Comparison of ENCODE assay signal across 11 cellular contexts in the genomic region with DNA sequence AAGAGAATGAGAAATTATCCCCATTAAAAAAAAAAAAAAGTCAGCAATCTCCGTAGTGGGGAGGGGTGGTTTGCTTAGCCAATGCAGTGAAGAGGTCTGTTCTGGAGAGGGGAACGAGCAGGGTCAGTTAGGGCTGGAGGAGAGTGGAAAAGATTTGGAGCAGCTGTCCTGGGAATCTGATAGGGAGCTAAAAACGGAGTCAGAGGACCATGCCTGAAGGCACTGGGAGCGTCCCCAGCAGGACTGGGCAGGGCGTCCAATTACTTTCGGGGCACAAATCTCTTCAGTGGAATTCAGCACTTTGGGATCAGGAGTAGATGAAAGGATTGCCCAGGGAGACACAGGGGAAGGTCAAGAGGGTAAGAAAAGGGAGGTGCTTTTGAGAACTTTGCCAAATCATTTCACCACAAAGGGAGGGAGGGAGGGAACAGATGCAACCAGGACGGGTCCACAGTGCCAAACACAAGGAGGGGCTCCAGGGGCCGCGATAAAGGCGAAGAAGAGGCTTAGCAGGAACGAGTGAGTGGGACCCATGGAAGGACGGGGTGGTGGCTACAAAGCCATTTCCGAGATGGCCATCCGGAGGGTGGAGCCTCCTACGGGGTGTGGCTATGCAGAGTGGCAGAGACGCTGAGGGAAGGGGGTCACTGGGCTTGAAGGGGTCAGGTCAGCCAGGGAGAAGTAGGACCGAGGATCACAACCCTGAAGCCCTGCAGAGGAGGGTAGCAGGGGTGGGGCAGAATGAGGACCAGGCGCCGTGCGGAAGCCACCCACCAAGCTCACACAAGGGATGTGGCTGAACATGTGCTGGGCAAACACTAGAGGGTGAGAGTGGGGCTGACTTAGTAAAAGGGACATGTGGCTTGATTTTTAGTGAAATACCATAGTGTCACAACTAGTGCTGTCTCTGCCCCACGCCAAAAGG.
DNase-seq lines count a peak whose midpoint lies in the region; TF ChIP-seq lines count a peak whose summit lies in the region.
"Had no signal": no experiment of that assay in that cellular context is flagged by ENCODE, and none has a peak within 500 bp of the region (broad histone marks: within the 10 kb centered on the region; RNA-seq: fewer than 3 reads in every experiment).

No MANE protein-coding gene starts in this region.

- peak overlapping the region; percentile 59 for H3K4me3 ChIP-seq in left ventricle myocardium inferior
- H3K4me3 ChIP-seq in skeletal muscle satellite cell (ENCODE audit: low read length), result peak overlapping the region; percentile 53
- no peak overlapping the region for H3K4me3 ChIP-seq in CD8-positive, alpha-beta memory T cell (ENCODE audit: low read length)

- CTCF ChIA-PET in CD8-positive, alpha-beta memory T cell (lab: Charles Lee), result no interaction called here
- CTCF ChIA-PET in Calu3 (lab: Charles Lee), result interaction anchor here (0.6 to 0.7 kb wide), 2 partner anchors 144 to 653 kb away, joined by 3 read pairs; no protein-coding TSS in a partner anchor

- POLR2A ChIA-PET in CD8-positive, alpha-beta memory T cell (lab: Charles Lee), result no interaction called here

- peak overlapping the region; percentile 85 for H3K27ac ChIP-seq in left ventricle myocardium inferior (replicated peaks)
- no peak overlapping the region for H3K27ac ChIP-seq in CD8-positive, alpha-beta memory T cell (ENCODE audit: low read depth, low read length)

- H3K4me1 Mint-ChIP-seq in CD8-positive, alpha-beta memory T cell, result no peaks in the 10 kb centered on the region
- no peaks in the 10 kb centered on the region for H3K4me1 Mint-ChIP-seq in Calu3 (ENCODE audit: low read depth, unreplicated experiment)

- H3K4me3 Mint-ChIP-seq in CD8-positive, alpha-beta memory T cell, result no peak overlapping the region
- H3K4me3 Mint-ChIP-seq in Calu3 (ENCODE audit: low read depth, unreplicated experiment), result no peak overlapping the region

- no peaks in the 10 kb centered on the region for H3K36me3 ChIP-seq in left ventricle myocardium inferior
- no peaks in the 10 kb centered on the region for H3K36me3 ChIP-seq in skeletal muscle satellite cell (ENCODE audit: insufficient read depth, low read length)
- no peaks in the 10 kb centered on the region for H3K36me3 ChIP-seq in CD8-positive, alpha-beta memory T cell (ENCODE audit: insufficient read depth, low read length)

- H3K4me1 ChIP-seq in left ventricle myocardium inferior (peaks cover 18% of the 10 kb centered on the region), skeletal muscle satellite cell (ENCODE audit: control insufficient read depth, insufficient read depth, low read length) (peaks cover 13% of the 10 kb centered on the region)
- no peaks in the 10 kb centered on the region for H3K4me1 ChIP-seq in CD8-positive, alpha-beta memory T cell (ENCODE audit: insufficient read depth, low read length)

- peak overlapping the region in 1 of 8 donors; percentile 70 for H3K27ac Mint-ChIP-seq in CD8-positive, alpha-beta memory T cell
- no peak overlapping the region for H3K27ac Mint-ChIP-seq in Calu3 (ENCODE audit: unreplicated experiment)

- peak; percentile 29 for TF ChIP-seq CTCF in GM12873 (IDR thresholded peaks at IDR 0.05; ENCODE audit: insufficient read depth, low read depth, low read length, missing control alignments)
- peak; percentile 39 for TF ChIP-seq CTCF in left ventricle myocardium inferior (IDR thresholded peaks at IDR 0.05; ENCODE audit: borderline replicate concordance)
- no peak for TF ChIP-seq CTCF in Calu3 (IDR thresholded peaks at IDR 0.05; ENCODE audit: unreplicated experiment)

- no peaks in the 10 kb centered on the region for H3K27me3 ChIP-seq in left ventricle myocardium inferior (ENCODE audit: low read depth)
- no peaks in the 10 kb centered on the region for H3K27me3 ChIP-seq in skeletal muscle satellite cell (ENCODE audit: control insufficient read depth, insufficient read depth, low read length)
- H3K27me3 ChIP-seq in CD8-positive, alpha-beta memory T cell (ENCODE audit: insufficient read depth, low read length, poor library complexity, severe bottlenecking), result no peaks in the 10 kb centered on the region

- intact Hi-C loops in left ventricle myocardium inferior (cut with micrococcal nuclease) (no loop called here), Calu3 (cut with micrococcal nuclease; ENCODE audit: unreplicated experiment) (no loop called here)

- H3K27me3 Mint-ChIP-seq in CD8-positive, alpha-beta memory T cell, result peaks cover 17 to 44% of the 10 kb centered on the region in 2 donors
- no peaks in the 10 kb centered on the region for H3K27me3 Mint-ChIP-seq in Calu3 (ENCODE audit: unreplicated experiment)

- no peak overlapping the region for H3K9ac ChIP-seq in skeletal muscle satellite cell (ENCODE audit: low read depth, low read length)

- H3K9me3 ChIP-seq in left ventricle myocardium inferior (replicated peaks), result no peaks in the 10 kb centered on the region
- no peaks in the 10 kb centered on the region for H3K9me3 ChIP-seq in skeletal muscle satellite cell (replicated peaks; ENCODE audit: low read length)
- H3K9me3 ChIP-seq in CD8-positive, alpha-beta memory T cell (ENCODE audit: low read length), result no peaks in the 10 kb centered on the region

- no TSS peak for BruUV-seq in Calu3 (replicated peaks; lab: Mats Ljungman, UMichigan)

- DNase-seq in SKM-1 treated with dmso at 0.1 percent for 144 hours (lab: John Stamatoyannopoulos, UW; ENCODE audit: unreplicated experiment) (peak; percentile 72), left ventricle myocardium inferior (peak; percentile 44), NCI-H345 treated with DMSO at 0.1 percent for 48 hours (lab: John Stamatoyannopoulos, UW; ENCODE audit: unreplicated experiment) (no peak), Calu3 (no peak), NCI-H2171 treated with DMSO at 0.1 percent for 48 hours (lab: John Stamatoyannopoulos, UW) (no peak)
- no peak for DNase-seq in CD8-positive, alpha-beta memory T cell
- DNase-seq: activated naive CD4-positive, alpha-beta T cell treated with anti-CD3 and anti-CD28 coated beads, Interleukin-2, amount 50 U/mL, for 16 hours; NCI-H226 had no signal

- H3K9me3 Mint-ChIP-seq in CD8-positive, alpha-beta memory T cell, result peaks cover 0 to under 1% (median 0%) of the 10 kb centered on the region in 5 donors
- H3K9me3 Mint-ChIP-seq in Calu3 (ENCODE audit: low read depth, unreplicated experiment), result no peaks in the 10 kb centered on the region
- H3K9me3 Mint-ChIP-seq: naive thymus-derived CD8-positive, alpha-beta T cell had no signal

- H3K4me2 ChIP-seq in skeletal muscle satellite cell (ENCODE audit: low read length), result peak overlapping the region; percentile 70

- no peaks in the 10 kb centered on the region for H3K36me3 Mint-ChIP-seq in CD8-positive, alpha-beta memory T cell
- H3K36me3 Mint-ChIP-seq in Calu3 (ENCODE audit: insufficient read depth, unreplicated experiment), result no peaks in the 10 kb centered on the region
- H3K36me3 Mint-ChIP-seq: naive thymus-derived CD8-positive, alpha-beta T cell had no signal

Comparison
In these comparisons a context has a peak if more than half of its experiments do, and no peak if none do; other contexts are left out.
1. DNase-seq: peak in SKM-1 treated with dmso at 0.1 percent for 144 hours (single experiment) and left ventricle myocardium inferior (single experiment); none in NCI-H345 treated with DMSO at 0.1 percent for 48 hours (single experiment), CD8-positive, alpha-beta memory T cell (0 of 5), Calu3 (single experiment) and NCI-H2171 treated with DMSO at 0.1 percent for 48 hours (single experiment).